In the genomic region with DNA sequence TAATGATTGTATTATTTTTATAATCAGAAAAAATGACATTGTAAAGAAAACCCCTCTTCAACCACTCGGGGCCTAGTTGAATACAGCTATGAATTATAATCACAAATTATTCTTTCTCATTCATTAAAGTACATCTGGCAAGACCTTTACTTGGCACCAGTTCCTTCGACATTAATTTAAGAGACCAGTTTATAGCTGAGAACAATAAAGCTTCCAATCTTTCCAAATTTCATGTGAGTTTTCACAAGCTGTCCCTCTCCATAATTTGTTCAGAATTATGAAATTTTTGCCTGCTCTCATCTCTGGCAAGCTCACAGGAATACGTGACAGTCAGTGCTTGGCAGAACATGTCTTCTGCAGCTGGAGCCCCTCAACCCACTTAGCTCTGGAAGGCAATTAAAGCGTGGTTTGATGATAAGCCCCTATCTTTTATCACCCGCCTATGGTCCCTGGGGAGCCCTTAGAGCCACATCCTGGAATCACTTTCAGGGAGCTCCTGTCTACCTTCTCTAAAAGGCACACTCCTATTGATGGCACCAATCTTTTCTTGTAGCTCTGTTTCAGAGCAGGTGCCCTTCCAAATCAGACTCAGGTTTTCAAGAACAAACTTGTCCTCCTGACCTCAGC, we compare ENCODE assay signal across 18 cellular contexts.
DNase-seq lines count a peak whose midpoint lies in the region; ATAC-seq and TF ChIP-seq lines count a peak whose summit lies in the region.
"Had no signal": no experiment of that assay in that cellular context is flagged by ENCODE, and none has a peak within 500 bp of the region (broad histone marks: within the 10 kb centered on the region; RNA-seq: fewer than 3 reads in every experiment).

No MANE protein-coding gene starts in this region.

- H3K27ac ChIP-seq in DND-41 (ENCODE audit: low read length) (no peak overlapping the region), uterus (no peak overlapping the region), thyroid gland (no peak overlapping the region)
- H3K27ac ChIP-seq: A549, RWPE1, SJSA1 had no signal

- H4K20me1 ChIP-seq in DND-41 (ENCODE audit: insufficient read depth, low read length): no peaks in the 10 kb centered on the region

- no peak overlapping the region for H2AFZ ChIP-seq in DND-41 (ENCODE audit: low read depth, low read length)

- H3K9me3 ChIP-seq in DND-41 (ENCODE audit: insufficient read depth, low read length, severe bottlenecking): no peaks in the 10 kb centered on the region
- no peaks in the 10 kb centered on the region for H3K9me3 ChIP-seq in uterus
- H3K9me3 ChIP-seq in thyroid gland: no peaks in the 10 kb centered on the region
- H3K9me3 ChIP-seq: A549, SJSA1 had no signal

- no peak for ATAC-seq in DND-41 (ENCODE audit: insufficient read depth, low read depth)
- ATAC-seq: A549 had no signal

- H3K36me3 ChIP-seq in DND-41 (ENCODE audit: insufficient read depth, low read length): no peaks in the 10 kb centered on the region
- H3K36me3 ChIP-seq in uterus: no peaks in the 10 kb centered on the region
- H3K36me3 ChIP-seq in thyroid gland: no peaks in the 10 kb centered on the region
- H3K36me3 ChIP-seq: SJSA1 had no signal

- H3K4me3 ChIP-seq in DND-41 (ENCODE audit: low read depth in 1 of 2, low read length in 2 of 2) (no peak overlapping the region), uterus (no peak overlapping the region), thyroid gland (replicated peaks in 1 of 3) (no peak overlapping the region)
- H3K4me3 ChIP-seq: A549, SJSA1 had no signal

- H3K27me3 ChIP-seq in DND-41 (ENCODE audit: insufficient read depth, low read length, poor library complexity): peaks cover 42% of the 10 kb centered on the region
- H3K27me3 ChIP-seq in uterus: no peaks in the 10 kb centered on the region
- no peaks in the 10 kb centered on the region for H3K27me3 ChIP-seq in thyroid gland
- H3K27me3 ChIP-seq: SJSA1 had no signal

- H3K4me2 ChIP-seq in DND-41 (ENCODE audit: insufficient read depth, low read length): no peak overlapping the region
- H3K4me2 ChIP-seq: A549 had no signal

- no peaks in the 10 kb centered on the region for H3K79me2 ChIP-seq in DND-41 (ENCODE audit: insufficient read depth, low read length)

- TF ChIP-seq POLR2A in uterus (IDR thresholded peaks at IDR 0.05) (no peak), thyroid gland (IDR thresholded peaks at IDR 0.05) (no peak)

- 75 to 84% methylated on average over 5 of the region's 5 CpGs for WGBS in thyroid gland, 2 donors

- peaks cover 3% of the 10 kb centered on the region; the same call in 1 of the 2 replicates for H3K4me1 ChIP-seq in DND-41 (ENCODE audit: insufficient read depth, low read length)
- H3K4me1 ChIP-seq in uterus: no peaks in the 10 kb centered on the region
- H3K4me1 ChIP-seq in thyroid gland: no peaks in the 10 kb centered on the region

- no peak for TF ChIP-seq CTCF in DND-41 (IDR thresholded peaks at IDR 0.05; ENCODE audit: borderline replicate concordance, extremely low read depth, low read length, poor library complexity, severe bottlenecking)
- TF ChIP-seq CTCF in uterus (IDR thresholded peaks at IDR 0.05): no peak
- no peak for TF ChIP-seq CTCF in thyroid gland (IDR thresholded peaks at IDR 0.05)

- no peak overlapping the region for H3K9ac ChIP-seq in DND-41 (ENCODE audit: low read depth, low read length)

- intact Hi-C loops in uterus (cut with DNase I; ENCODE audit: low total_unique reads): no loop called here
- intact Hi-C loops in thyroid gland (cut with DNase I): no loop called here

- DNase-seq in NCI-H2171 treated with DMSO at 0.1 percent for 48 hours (lab: John Stamatoyannopoulos, UW) (peak; percentile 16), NCI-H2171 (lab: John Stamatoyannopoulos, UW) (no peak), DND-41 (peak; percentile 16), NCI-H187 treated with DMSO at 0.1 percent for 48 hours (lab: John Stamatoyannopoulos, UW) (peak; percentile 73), SK-N-DZ (ENCODE audit: low spot score) (peak; percentile 29), uterus (no peak), thyroid gland (no peak), iPS-NIHi11 (ENCODE audit: low spot score) (no peak)
- DNase-seq: CD8-positive, alpha-beta memory T cell; MV-4-11; NCI-H2029 treated with DMSO at 0.1 percent for 48 hours; NCI-H446; NK-92 treated with Interleukin-12 subunit alpha and Interleukin-12 subunit beta, amount 100 ng/mL, for 24 hours; OCI-M1; T1000 had no signal

Comparison
In these comparisons a context has a peak if more than half of its experiments do, and no peak if none do; other contexts are left out.
1. DNase-seq: peak in NCI-H2171 treated with DMSO at 0.1 percent for 48 hours (single experiment), DND-41 (single experiment), NCI-H187 treated with DMSO at 0.1 percent for 48 hours (single experiment) and SK-N-DZ (single experiment); none in NCI-H2171 (single experiment), uterus (0 of 2), thyroid gland (0 of 2) and iPS-NIHi11 (single experiment).